Comparison of ENCODE assay signal across 9 cellular contexts in genomic region chr5:143506881-143507552, GRCh38.
DNase-seq lines count a peak whose midpoint lies in the region; ATAC-seq, FAIRE-seq and TF ChIP-seq lines count a peak whose summit lies in the region.
"Had no signal": no experiment of that assay in that cellular context is flagged by ENCODE, and none has a peak within 500 bp of the region (broad histone marks: within the 10 kb centered on the region; RNA-seq: fewer than 3 reads in every experiment).

No MANE protein-coding gene starts in this region.

- H3K27me3 Mint-ChIP-seq in type B pancreatic cell = no peaks in the 10 kb centered on the region
- no peaks in the 10 kb centered on the region for H3K27me3 Mint-ChIP-seq in activated CD4-positive, alpha-beta T cell treated with anti-CD3 and anti-CD28 coated beads for 36 hours
- H3K27me3 Mint-ChIP-seq: activated T-helper 17 cell treated with anti-CD3 and anti-CD28 coated beads, Interleukin-2, amount 50 U/mL, for 72 hours had no signal

- FAIRE-seq in bronchial epithelial cell (lab: Jason Lieb, UNC) = peak; percentile 98

- POLR2A ChIA-PET in activated CD4-positive, alpha-beta T cell treated with anti-CD3 and anti-CD28 coated beads for 36 hours (lab: Charles Lee) = no interaction called here

- H3K4me1 Mint-ChIP-seq in type B pancreatic cell (ENCODE audit: unreplicated experiment) = peaks cover 14% of the 10 kb centered on the region
- no peaks in the 10 kb centered on the region for H3K4me1 Mint-ChIP-seq in activated CD4-positive, alpha-beta T cell treated with anti-CD3 and anti-CD28 coated beads for 36 hours
- H3K4me1 Mint-ChIP-seq: activated T-helper 17 cell treated with anti-CD3 and anti-CD28 coated beads, Interleukin-2, amount 50 U/mL, for 72 hours had no signal

- H3K9me3 Mint-ChIP-seq in type B pancreatic cell = no peaks in the 10 kb centered on the region
- no peaks in the 10 kb centered on the region for H3K9me3 Mint-ChIP-seq in activated CD4-positive, alpha-beta T cell treated with anti-CD3 and anti-CD28 coated beads for 36 hours (ENCODE audit: low read depth)
- H3K9me3 Mint-ChIP-seq: activated T-helper 17 cell treated with anti-CD3 and anti-CD28 coated beads, Interleukin-2, amount 50 U/mL, for 72 hours had no signal

- H3K27ac Mint-ChIP-seq in type B pancreatic cell = peak overlapping the region; percentile 73
- H3K27ac Mint-ChIP-seq in activated CD4-positive, alpha-beta T cell treated with anti-CD3 and anti-CD28 coated beads for 36 hours = no peak overlapping the region
- H3K27ac Mint-ChIP-seq: activated T-helper 17 cell treated with anti-CD3 and anti-CD28 coated beads, Interleukin-2, amount 50 U/mL, for 72 hours had no signal

- no peak overlapping the region for H3K4me3 ChIP-seq in bronchial epithelial cell (ENCODE audit: low read depth, low read length)

- peak; percentile 88 for DNase-seq in HT1080 (ENCODE audit: low read depth)
- peak; percentile 98 for DNase-seq in bronchial epithelial cell (ENCODE audit: low read depth)
- no peak for DNase-seq in left colon
- no peak for DNase-seq in type B pancreatic cell (ENCODE audit: extremely low spot score, unreplicated experiment)
- DNase-seq in SKM-1 (lab: John Stamatoyannopoulos, UW; ENCODE audit: unreplicated experiment) = no peak
- DNase-seq in activated CD4-positive, alpha-beta T cell treated with anti-CD3 and anti-CD28 coated beads for 36 hours = no peak
- DNase-seq in amygdala (lab: John Stamatoyannopoulos, UW) = no peak
- DNase-seq: stimulated activated CD4-positive, alpha-beta T cell treated with anti-CD3 and anti-CD28 coated beads, Interleukin-2, amount 100 ng/mL, for 48 hours had no signal

- CTCF ChIA-PET in activated CD4-positive, alpha-beta T cell treated with anti-CD3 and anti-CD28 coated beads for 36 hours (lab: Charles Lee) = interaction anchor here (0.6 to 0.7 kb wide), 2 partner anchors 18 to 510 kb away, joined by 3 read pairs; no protein-coding TSS in a partner anchor

- H3K36me3 Mint-ChIP-seq in type B pancreatic cell = peaks cover 3% of the 10 kb centered on the region
- no peaks in the 10 kb centered on the region for H3K36me3 Mint-ChIP-seq in activated CD4-positive, alpha-beta T cell treated with anti-CD3 and anti-CD28 coated beads for 36 hours (ENCODE audit: low read depth)

- peak overlapping the region; percentile 13 for H3K4me3 Mint-ChIP-seq in type B pancreatic cell
- H3K4me3 Mint-ChIP-seq in activated CD4-positive, alpha-beta T cell treated with anti-CD3 and anti-CD28 coated beads for 36 hours = no peak overlapping the region
- H3K4me3 Mint-ChIP-seq: activated T-helper 17 cell treated with anti-CD3 and anti-CD28 coated beads, Interleukin-2, amount 50 U/mL, for 72 hours had no signal

- H3K27me3 ChIP-seq in bronchial epithelial cell (ENCODE audit: control insufficient read depth, insufficient read depth, low read length) = no peaks in the 10 kb centered on the region

- no peaks in the 10 kb centered on the region for H3K36me3 ChIP-seq in bronchial epithelial cell (ENCODE audit: control insufficient read depth, insufficient read depth, low read length)

- ATAC-seq in left colon = peak; percentile 40
- ATAC-seq in activated CD4-positive, alpha-beta T cell treated with anti-CD3 and anti-CD28 coated beads for 36 hours = no peak
- ATAC-seq: activated T-helper 17 cell treated with anti-CD3 and anti-CD28 coated beads, Interleukin-2, amount 50 U/mL, for 72 hours had no signal

- TF ChIP-seq CTCF in bronchial epithelial cell (IDR thresholded peaks at IDR 0.05; ENCODE audit: insufficient read depth, low read length, severe bottlenecking) = no peak
- no peak for TF ChIP-seq CTCF in type B pancreatic cell (conservative IDR thresholded peaks at IDR 0.05)

- intact Hi-C loops in left colon (cut with DNase I, micrococcal nuclease) = no loop called here
- intact Hi-C loops in activated CD4-positive, alpha-beta T cell treated with anti-CD3 and anti-CD28 coated beads for 36 hours (cut with DNase I, micrococcal nuclease) = no loop called here

Comparison
In these comparisons a context has a peak if more than half of its experiments do, and no peak if none do; other contexts are left out.
1. DNase-seq: peak in HT1080 (single experiment) and bronchial epithelial cell (single experiment); none in left colon (0 of 2), type B pancreatic cell (single experiment), SKM-1 (single experiment), activated CD4-positive, alpha-beta T cell treated with anti-CD3 and anti-CD28 coated beads for 36 hours (single experiment) and amygdala (0 of 56).